Comparison of ENCODE assay signal across 18 cellular contexts in the genomic region with DNA sequence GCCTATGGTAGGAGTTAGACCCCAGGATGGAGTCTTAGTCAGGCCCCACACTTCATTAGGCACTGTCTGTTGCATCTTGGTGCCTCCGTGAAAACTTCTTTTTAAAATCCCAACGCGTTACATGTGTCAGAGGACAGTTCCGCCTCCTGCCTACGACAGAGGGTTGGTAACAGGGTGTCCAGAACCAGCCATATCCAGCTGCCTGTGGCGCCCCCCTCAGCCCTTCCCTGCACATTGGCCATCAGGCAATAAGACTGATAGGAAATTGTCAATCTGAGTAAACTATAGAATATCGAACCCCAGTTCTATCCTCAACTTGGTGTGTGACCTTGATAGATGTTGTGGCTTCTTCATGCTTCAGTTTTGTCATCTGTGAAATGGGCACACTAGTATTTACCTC.
"Had no signal": no experiment of that assay in that cellular context is flagged by ENCODE, and none has a peak within 500 bp of the region (broad histone marks: within the 10 kb centered on the region; RNA-seq: fewer than 3 reads in every experiment).

No MANE protein-coding gene starts in this region.

- H3K27ac ChIP-seq: ascending aorta, breast epithelium, heart right ventricle, left lung, transverse colon had no signal

- H3K27me3 ChIP-seq: ascending aorta had no signal

- H3K4me3 ChIP-seq: ascending aorta, breast epithelium, heart right ventricle, left lung, mucosa of descending colon, transverse colon had no signal

- DNase-seq: activated CD4-positive, alpha-beta T cell treated with anti-CD3 and anti-CD28 coated beads, Interleukin-2, amount 50 U/mL, for 4 hours; activated CD4-positive, CD25-positive, alpha-beta regulatory T cell treated with anti-CD3 and anti-CD28 coated beads, Interleukin-2, amount 50 U/mL, for 72 hours; activated naive CD4-positive, alpha-beta T cell treated with anti-CD3 and anti-CD28 coated beads, Interleukin-2, amount 10 ng/mL, durations not matched to agents 7 days and 5 days; activated T-cell treated with anti-CD3 and anti-CD28 coated beads, Interleukin-2, amount 50 U/mL, for 24 hours; cerebellar nuclear complex; effector memory CD8-positive, alpha-beta T cell; heart right ventricle; left lung; mucosa of descending colon; naive thymus-derived CD4-positive, alpha-beta T cell; stimulated activated CD4-positive, alpha-beta T cell treated with anti-CD3 and anti-CD28 coated beads, Interleukin-15, amount 100 ng/mL, for 24 hours; stimulated activated CD4-positive, alpha-beta T cell treated with anti-CD3 and anti-CD28 coated beads, Interleukin-4, amount 100 ng/mL, for 24 hours; stimulated activated naive CD4-positive, alpha-beta T cell treated with Interleukin-2 at 50 U/mL for 16 hours; substantia nigra; transverse colon had no signal

- H3K4me1 Mint-ChIP-seq: activated naive CD4-positive, alpha-beta T cell treated with anti-CD3 and anti-CD28 coated beads, Interleukin-2, amount 10 ng/mL, durations not matched to agents 7 days and 5 days had no signal

- H3K9me3 Mint-ChIP-seq: activated naive CD4-positive, alpha-beta T cell treated with anti-CD3 and anti-CD28 coated beads, Interleukin-2, amount 10 ng/mL, durations not matched to agents 7 days and 5 days; activated T-cell treated with anti-CD3 and anti-CD28 coated beads, Interleukin-2, amount 50 U/mL, for 24 hours; dendritic cell treated with granulocyte-macrophage colony-stimulating factor and Interleukin-4, amounts not matched to agents 40 ng/mL and 50 ng/mL, for 4 days; effector memory CD8-positive, alpha-beta T cell; naive thymus-derived CD4-positive, alpha-beta T cell had no signal

- H3K4me1 ChIP-seq: ascending aorta, breast epithelium, heart right ventricle, left lung, transverse colon had no signal

- ATAC-seq: effector memory CD8-positive, alpha-beta T cell; heart right ventricle; left lung; mucosa of descending colon; naive thymus-derived CD4-positive, alpha-beta T cell had no signal

- H3K4me3 Mint-ChIP-seq: activated naive CD4-positive, alpha-beta T cell treated with anti-CD3 and anti-CD28 coated beads, Interleukin-2, amount 10 ng/mL, durations not matched to agents 7 days and 5 days; activated T-cell treated with anti-CD3 and anti-CD28 coated beads, Interleukin-2, amount 50 U/mL, for 24 hours; dendritic cell treated with granulocyte-macrophage colony-stimulating factor and Interleukin-4, amounts not matched to agents 40 ng/mL and 50 ng/mL, for 4 days; effector memory CD8-positive, alpha-beta T cell had no signal

- H3K36me3 ChIP-seq: ascending aorta, breast epithelium, heart right ventricle, left lung, transverse colon had no signal

- H3K9me3 ChIP-seq: ascending aorta, breast epithelium, heart right ventricle, left lung, mucosa of descending colon, transverse colon had no signal

- H3K27ac Mint-ChIP-seq: activated naive CD4-positive, alpha-beta T cell treated with anti-CD3 and anti-CD28 coated beads, Interleukin-2, amount 10 ng/mL, durations not matched to agents 7 days and 5 days; activated T-cell treated with anti-CD3 and anti-CD28 coated beads, Interleukin-2, amount 50 U/mL, for 24 hours; dendritic cell treated with granulocyte-macrophage colony-stimulating factor and Interleukin-4, amounts not matched to agents 40 ng/mL and 50 ng/mL, for 4 days had no signal

- H3K36me3 Mint-ChIP-seq: activated naive CD4-positive, alpha-beta T cell treated with anti-CD3 and anti-CD28 coated beads, Interleukin-2, amount 10 ng/mL, durations not matched to agents 7 days and 5 days; naive thymus-derived CD4-positive, alpha-beta T cell had no signal
